9 cellular contexts compared by ENCODE assay signal in genomic region chr9:131635912-131636311, GRCh38.
A peak's percentile ranks its signal among the peaks of the same experiment; 100 is the strongest.
DNase-seq lines count a peak whose midpoint lies in the region; ATAC-seq and TF ChIP-seq lines count a peak whose summit lies in the region.
"Had no signal": no experiment of that assay in that cellular context is flagged by ENCODE, and none has a peak within 500 bp of the region (broad histone marks: within the 10 kb centered on the region; RNA-seq: fewer than 3 reads in every experiment).

No MANE protein-coding gene starts in this region.

- intact Hi-C loops in right cardiac atrium (cut with DNase I): no loop called here

- H3K36me3 ChIP-seq in GM23338 (ENCODE audit: insufficient read depth): no peaks in the 10 kb centered on the region
- peaks cover 14 to 24% (median 14%) of the 10 kb centered on the region in 3 donors for H3K36me3 ChIP-seq in skeletal muscle tissue (ENCODE audit: control insufficient read depth in 3 of 3, insufficient read depth in 3 of 3, low read length in 3 of 3)

- 68% methylated on average over 5 of the region's 5 CpGs for WGBS in right cardiac atrium

- no peaks in the 10 kb centered on the region for H3K9me2 ChIP-seq in GM23338 (ENCODE audit: insufficient read depth)

- no peaks in the 10 kb centered on the region for H3K79me2 ChIP-seq in GM23338 (replicated peaks; ENCODE audit: insufficient read depth)

- H3K4me1 ChIP-seq in GM23338 (ENCODE audit: insufficient read depth) (peaks cover 9% of the 10 kb centered on the region; the same call in 1 of the 2 replicates), right cardiac atrium (ENCODE audit: control insufficient read depth, insufficient read depth, low read length) (peaks cover 11% of the 10 kb centered on the region), skeletal muscle tissue (ENCODE audit: control insufficient read depth in 3 of 3, insufficient read depth in 3 of 3, low read length in 3 of 3) (peaks cover 10 to 25% (median 24%) of the 10 kb centered on the region in 3 donors)

- H3K4me3 Mint-ChIP-seq in GM23338: no peak overlapping the region
- H3K4me3 Mint-ChIP-seq in activated T-helper 17 cell treated with anti-CD3 and anti-CD28 coated beads, Interleukin-2, amount 50 U/mL, for 72 hours: peak overlapping the region; percentile 63

- H3K9me3 Mint-ChIP-seq in GM23338: no peaks in the 10 kb centered on the region
- no peaks in the 10 kb centered on the region for H3K9me3 Mint-ChIP-seq in activated T-helper 17 cell treated with anti-CD3 and anti-CD28 coated beads, Interleukin-2, amount 50 U/mL, for 72 hours

- H3K36me3 Mint-ChIP-seq in GM23338 (ENCODE audit: low read depth): peaks cover 11% of the 10 kb centered on the region; the same call in 2 of the 3 replicates
- peaks cover 99% of the 10 kb centered on the region for H3K36me3 Mint-ChIP-seq in activated T-helper 17 cell treated with anti-CD3 and anti-CD28 coated beads, Interleukin-2, amount 50 U/mL, for 72 hours (ENCODE audit: low read depth)

- H3K4me2 ChIP-seq in GM23338: no peak overlapping the region

- DNase-seq in GM23338 (ENCODE audit: low spot score) (no peak), right cardiac atrium (no peak), SKM-1 (lab: John Stamatoyannopoulos, UW; ENCODE audit: unreplicated experiment) (no peak), germinal center (ENCODE audit: low spot score) (no peak), cortex of kidney (lab: John Stamatoyannopoulos, UW) (no peak)
- DNase-seq: retina had no signal

- peaks cover 7% of the 10 kb centered on the region for H3K27me3 Mint-ChIP-seq in GM23338 (ENCODE audit: insufficient read depth, low read depth, poor library complexity)
- H3K27me3 Mint-ChIP-seq in activated T-helper 17 cell treated with anti-CD3 and anti-CD28 coated beads, Interleukin-2, amount 50 U/mL, for 72 hours: no peaks in the 10 kb centered on the region

- H3K9me3 ChIP-seq in right cardiac atrium (ENCODE audit: control insufficient read depth, low read length) (no peaks in the 10 kb centered on the region), skeletal muscle tissue (ENCODE audit: control insufficient read depth in 3 of 3, low read length in 3 of 3) (no peaks in the 10 kb centered on the region)

- no peaks in the 10 kb centered on the region for H3F3A ChIP-seq in GM23338 (replicated peaks; ENCODE audit: low read depth)

- H3K27ac ChIP-seq in GM23338 (ENCODE audit: low read depth) (peak overlapping the region; percentile 66), right cardiac atrium (ENCODE audit: low read length) (peak overlapping the region; percentile 7), skeletal muscle tissue (ENCODE audit: low read depth, low read length) (peak overlapping the region; percentile 27)

- ATAC-seq in GM23338 (no peak), right cardiac atrium (peak; percentile 17 to 29), GM18907 (IDR thresholded peaks at IDR 0.05; ENCODE audit: unreplicated experiment) (no peak)
- peak; percentile 2 for ATAC-seq in activated T-helper 17 cell treated with anti-CD3 and anti-CD28 coated beads, Interleukin-2, amount 50 U/mL, for 72 hours (replicated peaks)

- H3K4me3 ChIP-seq in GM23338 (no peak overlapping the region), right cardiac atrium (ENCODE audit: low read length) (no peak overlapping the region), skeletal muscle tissue (ENCODE audit: low read length in 3 of 3) (no peak overlapping the region)

- H3K27me3 ChIP-seq in GM23338 (ENCODE audit: insufficient read depth) (no peaks in the 10 kb centered on the region), right cardiac atrium (ENCODE audit: control insufficient read depth, insufficient read depth) (no peaks in the 10 kb centered on the region), skeletal muscle tissue (ENCODE audit: control insufficient read depth in 3 of 3, insufficient read depth in 3 of 3, low read length in 3 of 3) (no peaks in the 10 kb centered on the region)

- no peak overlapping the region for H2AFZ ChIP-seq in GM23338

- no peak for TF ChIP-seq CTCF in GM23338 (conservative IDR thresholded peaks at IDR 0.05; ENCODE audit: low read depth in 2 of 2)

- no peak overlapping the region for H3K27ac Mint-ChIP-seq in GM23338
- H3K27ac Mint-ChIP-seq in activated T-helper 17 cell treated with anti-CD3 and anti-CD28 coated beads, Interleukin-2, amount 50 U/mL, for 72 hours: peak overlapping the region; percentile 92

- H4K20me1 ChIP-seq in GM23338 (replicated peaks; ENCODE audit: insufficient read depth): peaks cover 4% of the 10 kb centered on the region; the same call in 1 of the 2 replicates

- no peak overlapping the region for H3K9ac ChIP-seq in skeletal muscle tissue (ENCODE audit: low read depth in 1 of 3, low read length in 3 of 3)

- peaks cover 29% of the 10 kb centered on the region for H3K4me1 Mint-ChIP-seq in GM23338
- peaks cover 27% of the 10 kb centered on the region for H3K4me1 Mint-ChIP-seq in activated T-helper 17 cell treated with anti-CD3 and anti-CD28 coated beads, Interleukin-2, amount 50 U/mL, for 72 hours

TF ChIP-seq in GM23338, 12 proteins besides CTCF, POLR2A, EP300 and RAD21 (continues in another document):
- no peak for TF ChIP-seq EZH2 (IDR thresholded peaks at IDR 0.05; ENCODE audit: low read depth, unreplicated experiment)
- TF ChIP-seq, protein P1, sequence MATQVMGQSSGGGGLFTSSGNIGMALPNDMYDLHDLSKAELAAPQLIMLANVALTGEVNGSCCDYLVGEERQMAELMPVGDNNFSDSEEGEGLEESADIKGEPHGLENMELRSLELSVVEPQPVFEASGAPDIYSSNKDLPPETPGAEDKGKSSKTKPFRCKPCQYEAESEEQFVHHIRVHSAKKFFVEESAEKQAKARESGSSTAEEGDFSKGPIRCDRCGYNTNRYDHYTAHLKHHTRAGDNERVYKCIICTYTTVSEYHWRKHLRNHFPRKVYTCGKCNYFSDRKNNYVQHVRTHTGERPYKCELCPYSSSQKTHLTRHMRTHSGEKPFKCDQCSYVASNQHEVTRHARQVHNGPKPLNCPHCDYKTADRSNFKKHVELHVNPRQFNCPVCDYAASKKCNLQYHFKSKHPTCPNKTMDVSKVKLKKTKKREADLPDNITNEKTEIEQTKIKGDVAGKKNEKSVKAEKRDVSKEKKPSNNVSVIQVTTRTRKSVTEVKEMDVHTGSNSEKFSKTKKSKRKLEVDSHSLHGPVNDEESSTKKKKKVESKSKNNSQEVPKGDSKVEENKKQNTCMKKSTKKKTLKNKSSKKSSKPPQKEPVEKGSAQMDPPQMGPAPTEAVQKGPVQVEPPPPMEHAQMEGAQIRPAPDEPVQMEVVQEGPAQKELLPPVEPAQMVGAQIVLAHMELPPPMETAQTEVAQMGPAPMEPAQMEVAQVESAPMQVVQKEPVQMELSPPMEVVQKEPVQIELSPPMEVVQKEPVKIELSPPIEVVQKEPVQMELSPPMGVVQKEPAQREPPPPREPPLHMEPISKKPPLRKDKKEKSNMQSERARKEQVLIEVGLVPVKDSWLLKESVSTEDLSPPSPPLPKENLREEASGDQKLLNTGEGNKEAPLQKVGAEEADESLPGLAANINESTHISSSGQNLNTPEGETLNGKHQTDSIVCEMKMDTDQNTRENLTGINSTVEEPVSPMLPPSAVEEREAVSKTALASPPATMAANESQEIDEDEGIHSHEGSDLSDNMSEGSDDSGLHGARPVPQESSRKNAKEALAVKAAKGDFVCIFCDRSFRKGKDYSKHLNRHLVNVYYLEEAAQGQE (IDR thresholded peaks at IDR 0.05; ENCODE audit: unreplicated experiment): no peak
- no peak for TF ChIP-seq EZH2phosphoT487 (IDR thresholded peaks at IDR 0.05; ENCODE audit: unreplicated experiment)
- no peak for TF ChIP-seq ETS1 (IDR thresholded peaks at IDR 0.05)
- no peak for TF ChIP-seq JUNB (IDR thresholded peaks at IDR 0.05; ENCODE audit: unreplicated experiment)
- TF ChIP-seq CREB1 (CRISPR knock-in tag; IDR thresholded peaks at IDR 0.05; ENCODE audit: low read depth): no peak
- no peak for TF ChIP-seq POLR2AphosphoS5 (IDR thresholded peaks at IDR 0.05; ENCODE audit: low read depth)
- no peak for TF ChIP-seq ZNF331 (CRISPR knock-in tag; IDR thresholded peaks at IDR 0.05; ENCODE audit: low read depth)

Comparison
In these comparisons a context has a peak if more than half of its experiments do, and no peak if none do; other contexts are left out.
1. ATAC-seq: peak in activated T-helper 17 cell treated with anti-CD3 and anti-CD28 coated beads, Interleukin-2, amount 50 U/mL, for 72 hours (single experiment) and right cardiac atrium (2 of 2); none in GM23338 (single experiment) and GM18907 (single experiment).
2. H3K27ac ChIP-seq: peak in every context shown above with its lines; median percentile 66 in GM23338; 27 in skeletal muscle tissue; 7 in right cardiac atrium.